In the genomic region with DNA sequence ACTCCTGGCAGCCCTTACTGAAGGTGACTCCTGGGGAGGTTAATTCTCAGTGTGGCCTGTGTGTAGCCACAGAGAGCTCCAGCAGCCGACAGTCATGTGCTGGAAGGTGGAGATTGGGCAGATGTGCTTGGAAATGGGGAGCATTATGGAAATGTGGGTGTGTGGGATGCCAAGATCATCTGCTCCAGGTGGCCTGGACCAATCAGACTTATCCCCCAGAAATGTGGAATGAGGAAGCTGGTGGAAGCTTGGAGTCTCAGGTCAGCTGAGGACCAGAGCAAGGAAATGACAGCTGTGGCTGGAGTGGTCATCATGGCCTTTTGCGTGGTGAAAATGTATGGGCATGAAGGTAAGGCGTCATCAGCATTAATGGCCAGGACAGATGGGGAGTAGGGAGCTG, we compare ENCODE assay signal across 1 cellular context.
TF ChIP-seq lines count a peak whose summit lies in the region.

No MANE protein-coding gene starts in this region.

TF ChIP-seq in H1, 55 proteins besides CTCF, POLR2A, EP300 and RAD21 (continued from another document):
- TF ChIP-seq, protein P1, sequence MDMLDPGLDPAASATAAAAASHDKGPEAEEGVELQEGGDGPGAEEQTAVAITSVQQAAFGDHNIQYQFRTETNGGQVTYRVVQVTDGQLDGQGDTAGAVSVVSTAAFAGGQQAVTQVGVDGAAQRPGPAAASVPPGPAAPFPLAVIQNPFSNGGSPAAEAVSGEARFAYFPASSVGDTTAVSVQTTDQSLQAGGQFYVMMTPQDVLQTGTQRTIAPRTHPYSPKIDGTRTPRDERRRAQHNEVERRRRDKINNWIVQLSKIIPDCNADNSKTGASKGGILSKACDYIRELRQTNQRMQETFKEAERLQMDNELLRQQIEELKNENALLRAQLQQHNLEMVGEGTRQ (IDR thresholded peaks at IDR 0.05; ENCODE audit: low read length) = no peak
- TF ChIP-seq TAF1 (IDR thresholded peaks at IDR 0.05; ENCODE audit: low read depth, low read length) (no peak), PHF8 (conservative IDR thresholded peaks at IDR 0.05; ENCODE audit: low read depth, low read length) (no peak)
